In the genomic region with DNA sequence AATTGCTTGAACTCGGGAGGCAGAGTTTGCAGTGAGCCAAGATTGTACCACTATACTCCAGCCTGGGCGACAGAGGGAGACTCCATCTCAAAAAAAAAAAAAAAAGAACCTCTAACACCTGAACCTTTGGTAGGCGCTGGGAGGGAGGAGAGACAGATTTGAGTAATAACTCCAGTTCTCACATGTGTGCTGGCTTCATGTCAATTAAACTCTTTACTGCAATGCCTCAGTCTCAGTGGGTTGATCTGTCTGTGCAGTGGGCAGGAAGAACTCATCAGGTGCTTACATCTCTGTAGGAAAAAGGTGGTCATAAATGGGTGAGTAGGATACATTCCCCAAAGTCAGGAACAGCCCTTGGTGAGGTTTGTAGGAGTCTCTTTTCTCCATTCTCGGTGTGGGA, we compare ENCODE assay signal across 23 cellular contexts.
DNase-seq lines count a peak whose midpoint lies in the region; ATAC-seq, FAIRE-seq and TF ChIP-seq lines count a peak whose summit lies in the region.
"Had no signal": no experiment of that assay in that cellular context is flagged by ENCODE, and none has a peak within 500 bp of the region (broad histone marks: within the 10 kb centered on the region; RNA-seq: fewer than 3 reads in every experiment).

No MANE protein-coding gene starts in this region.

- H3K79me2 ChIP-seq in GM12878 (ENCODE audit: control insufficient read depth, insufficient read depth, low read length): no peaks in the 10 kb centered on the region

- no peaks in the 10 kb centered on the region for H3K27me3 ChIP-seq in GM12878 (replicated peaks in 1 of 2; ENCODE audit: control insufficient read depth in 2 of 2, insufficient read depth in 2 of 2, low read length in 1 of 2)
- H3K27me3 ChIP-seq: BLaER1 had no signal

- WGBS in GM12878 (ENCODE audit: insufficient coverage, insufficient replicate concordance, low lambda C conversion rate, missing lambda C conversion rate): 46% methylated on average over 4 of the region's 4 CpGs

- no peak for TF ChIP-seq EP300 in GM12878 (IDR thresholded peaks at IDR 0.05; ENCODE audit: borderline replicate concordance in 1 of 2, control insufficient read depth in 1 of 2, low read depth in 2 of 2, low read length in 2 of 2)

- no peak overlapping the region for H3K4me3 ChIP-seq in GM12878
- H3K4me3 ChIP-seq: A549, BLaER1, GM23248, HAP-1 had no signal

- RAD21 ChIA-PET in GM12878 (lab: Charles Lee; ENCODE audit: unreplicated experiment): interaction anchor here (0.8 kb wide), 1 partner anchor 18 kb away, joined by 3 read pairs; no protein-coding TSS in a partner anchor

- no peak overlapping the region for H3K27ac Mint-ChIP-seq in activated CD4-positive, alpha-beta T cell treated with anti-CD3 and anti-CD28 coated beads for 36 hours
- H3K27ac Mint-ChIP-seq in naive thymus-derived CD8-positive, alpha-beta T cell: no peak overlapping the region
- H3K27ac Mint-ChIP-seq: CD14-positive monocyte; CD4-positive, alpha-beta memory T cell; IgD-negative memory B cell had no signal

- no peak for TF ChIP-seq RAD21 in GM12878 (IDR thresholded peaks at IDR 0.05; ENCODE audit: insufficient read depth, low read depth, low read length)

- no peak for TF ChIP-seq POLR2A in GM12878 (IDR thresholded peaks at IDR 0.05; ENCODE audit: low read depth, low read length)

- no peaks in the 10 kb centered on the region; the same call in 2 of the 3 replicates for H3K9me3 ChIP-seq in GM12878 (replicated peaks; ENCODE audit: control insufficient read depth, insufficient read depth, low read length)
- H3K9me3 ChIP-seq: BLaER1, HAP-1 had no signal

- CTCF ChIA-PET in activated CD4-positive, alpha-beta T cell treated with anti-CD3 and anti-CD28 coated beads for 36 hours (lab: Charles Lee): interaction anchor here (2.3 kb wide), 1 partner anchor 18 kb away, joined by 6 read pairs; no protein-coding TSS in a partner anchor
- CTCF ChIA-PET in GM12878 (lab: Yijun Ruan, JAX): interaction anchor here (0.7 to 5.3 kb wide), 2 partner anchors 89 to 196 kb away, joined by 4 to 55 read pairs; no protein-coding TSS in a partner anchor

- H3K27me3 Mint-ChIP-seq in activated CD4-positive, alpha-beta T cell treated with anti-CD3 and anti-CD28 coated beads for 36 hours: peaks cover 18% of the 10 kb centered on the region
- peaks cover 5 to 24% (median 18%) of the 10 kb centered on the region in 5 donors for H3K27me3 Mint-ChIP-seq in naive thymus-derived CD8-positive, alpha-beta T cell

- H3K4me1 ChIP-seq in GM12878 (ENCODE audit: control insufficient read depth, insufficient read depth, low read length): peaks cover 29% of the 10 kb centered on the region
- H3K4me1 ChIP-seq: HAP-1 had no signal

- intact Hi-C loops in activated CD4-positive, alpha-beta T cell treated with anti-CD3 and anti-CD28 coated beads for 36 hours (cut with DNase I, micrococcal nuclease): no loop called here
- intact Hi-C loops in GM12878 (cut with micrococcal nuclease; ENCODE audit: unreplicated experiment): no loop called here

- DNase-seq in activated CD4-positive, alpha-beta T cell treated with anti-CD3 and anti-CD28 coated beads for 36 hours: no peak
- DNase-seq in activated CD4-positive, alpha-beta T cell treated with anti-CD3 and anti-CD28 coated beads for 48 hours: no peak
- DNase-seq in GM12878 (ENCODE audit: low read depth, low spot score) (no peak), NOMO-1 treated with DMSO at 0.1 percent for 48 hours (lab: John Stamatoyannopoulos, UW; ENCODE audit: unreplicated experiment) (no peak)
- no peak for DNase-seq in naive thymus-derived CD8-positive, alpha-beta T cell
- DNase-seq in activated naive CD4-positive, alpha-beta T cell treated with anti-CD3 and anti-CD28 coated beads, Interleukin-2, amount 50 U/mL, for 16 hours: no peak
- DNase-seq: AML-193; CD4-positive, alpha-beta memory T cell; DMS153; DMS79 treated with DMSO at 0.1 percent for 48 hours; GF-D8; KBM-7 had no signal

- in situ Hi-C loops in GM12878 (cut with MboI): no loop called here

- TF ChIP-seq CTCF in GM12878 (IDR thresholded peaks at IDR 0.05 in 2 of 3, conservative IDR thresholded peaks at IDR 0.05 in 1 of 3; ENCODE audit: control insufficient read depth in 2 of 3, extremely low read depth in 1 of 3, insufficient read depth in 1 of 3, low read depth in 3 of 3, low read length in 3 of 3): no peak

- no peak overlapping the region for H3K4me2 ChIP-seq in GM12878 (ENCODE audit: control insufficient read depth, insufficient read depth)
- H3K4me2 ChIP-seq: A549, BLaER1 had no signal

- H3K27ac ChIP-seq in GM12878 (ENCODE audit: control insufficient read depth, insufficient read depth): peak overlapping the region; percentile 27
- H3K27ac ChIP-seq: 22Rv1, A549, BLaER1, GM23248 had no signal

- no peaks in the 10 kb centered on the region for H3K36me3 ChIP-seq in GM12878 (ENCODE audit: control insufficient read depth in 2 of 2, insufficient read depth in 2 of 2, low read length in 1 of 2)
- H3K36me3 ChIP-seq: BLaER1, HAP-1 had no signal

- H2AFZ ChIP-seq in GM12878 (ENCODE audit: control insufficient read depth, low read depth, low read length): no peak overlapping the region
- H2AFZ ChIP-seq: GM23248 had no signal

- no peak overlapping the region for H3K4me3 Mint-ChIP-seq in activated CD4-positive, alpha-beta T cell treated with anti-CD3 and anti-CD28 coated beads for 36 hours
- H3K4me3 Mint-ChIP-seq in naive thymus-derived CD8-positive, alpha-beta T cell: no peak overlapping the region
- H3K4me3 Mint-ChIP-seq: CD14-positive monocyte; CD4-positive, alpha-beta memory T cell had no signal

- SMC1A ChIA-PET in GM12878 (lab: Charles Lee; ENCODE audit: uncharacterized antibody, unreplicated experiment): interaction anchor here (1.1 to 3.4 kb wide), 2 partner anchors 17 to 197 kb away, joined by 3 to 25 read pairs; no protein-coding TSS in a partner anchor

- no TSS peak for BruUV-seq in GM12878 (replicated peaks; lab: Mats Ljungman, UMichigan)

- no peaks in the 10 kb centered on the region for H3K9me3 Mint-ChIP-seq in activated CD4-positive, alpha-beta T cell treated with anti-CD3 and anti-CD28 coated beads for 36 hours (ENCODE audit: low read depth)
- H3K9me3 Mint-ChIP-seq in naive thymus-derived CD8-positive, alpha-beta T cell: no peaks in the 10 kb centered on the region
- H3K9me3 Mint-ChIP-seq: CD4-positive, alpha-beta memory T cell; IgD-negative memory B cell had no signal

- POLR2A ChIA-PET in activated CD4-positive, alpha-beta T cell treated with anti-CD3 and anti-CD28 coated beads for 36 hours (lab: Charles Lee): no interaction called here
- POLR2A ChIA-PET in GM12878 (lab: Charles Lee): interaction anchor here (0.6 to 0.7 kb wide), 4 partner anchors 71 to 241 kb away, joined by 4 to 7 read pairs (median 4); no protein-coding TSS in a partner anchor
- POLR2A ChIA-PET in naive thymus-derived CD8-positive, alpha-beta T cell (lab: Charles Lee): no interaction called here

- no peak overlapping the region for H3K9ac ChIP-seq in GM12878 (ENCODE audit: control insufficient read depth, insufficient read depth, low read length)
- H3K9ac ChIP-seq: BLaER1, GM23248 had no signal

- FAIRE-seq in GM12878 (lab: Jason Lieb, UNC): no peak
- FAIRE-seq: A549, GM12891, HepG2 had no signal

- H3K4me1 Mint-ChIP-seq in activated CD4-positive, alpha-beta T cell treated with anti-CD3 and anti-CD28 coated beads for 36 hours: no peaks in the 10 kb centered on the region
- peaks cover 0 to 11% (median 0%) of the 10 kb centered on the region in 4 donors for H3K4me1 Mint-ChIP-seq in naive thymus-derived CD8-positive, alpha-beta T cell
- H3K4me1 Mint-ChIP-seq: CD4-positive, alpha-beta memory T cell had no signal

- no peaks in the 10 kb centered on the region for H3K36me3 Mint-ChIP-seq in activated CD4-positive, alpha-beta T cell treated with anti-CD3 and anti-CD28 coated beads for 36 hours (ENCODE audit: low read depth)
- no peaks in the 10 kb centered on the region for H3K36me3 Mint-ChIP-seq in naive thymus-derived CD8-positive, alpha-beta T cell
- H3K36me3 Mint-ChIP-seq: CD4-positive, alpha-beta memory T cell; IgD-negative memory B cell had no signal

- H4K20me1 ChIP-seq in GM12878 (ENCODE audit: control insufficient read depth, insufficient read depth): no peaks in the 10 kb centered on the region
- H4K20me1 ChIP-seq: BLaER1 had no signal

- peak; percentile 39 for ATAC-seq in activated CD4-positive, alpha-beta T cell treated with anti-CD3 and anti-CD28 coated beads for 36 hours
- ATAC-seq in GM18868 (IDR thresholded peaks at IDR 0.05; ENCODE audit: unreplicated experiment): peak; percentile 52
- ATAC-seq in HG02852 (IDR thresholded peaks at IDR 0.05; ENCODE audit: unreplicated experiment): peak; percentile 32
- ATAC-seq in GM12878: peak; percentile 18
- no peak for ATAC-seq in naive thymus-derived CD8-positive, alpha-beta T cell
- ATAC-seq: A549, HepG2 had no signal

TF ChIP-seq in GM12878, 131 proteins besides CTCF, POLR2A, EP300 and RAD21:
- TF ChIP-seq JUNB (IDR thresholded peaks at IDR 0.05) (0 out of 2 replicates have a peak, but pooled peaks have one; percentile 23), MXI1 (IDR thresholded peaks at IDR 0.05; ENCODE audit: low read depth, low read length) (no peak), ZNF207 (IDR thresholded peaks at IDR 0.05; ENCODE audit: borderline replicate concordance) (no peak), LARP7 (IDR thresholded peaks at IDR 0.05) (no peak), BMI1 (IDR thresholded peaks at IDR 0.05; ENCODE audit: borderline replicate concordance) (no peak), NKRF (conservative IDR thresholded peaks at IDR 0.05) (no peak)
TF ChIP-seq in GM12878: peak in this region for 1.

Comparison
In these comparisons a context has a peak if more than half of its experiments do, and no peak if none do; other contexts are left out.
1. ATAC-seq: peak in activated CD4-positive, alpha-beta T cell treated with anti-CD3 and anti-CD28 coated beads for 36 hours (single experiment), GM18868 (single experiment), HG02852 (single experiment) and GM12878 (single experiment); none in naive thymus-derived CD8-positive, alpha-beta T cell (0 of 2).